Comparison of ENCODE assay signal across 11 cellular contexts in the genomic region with DNA sequence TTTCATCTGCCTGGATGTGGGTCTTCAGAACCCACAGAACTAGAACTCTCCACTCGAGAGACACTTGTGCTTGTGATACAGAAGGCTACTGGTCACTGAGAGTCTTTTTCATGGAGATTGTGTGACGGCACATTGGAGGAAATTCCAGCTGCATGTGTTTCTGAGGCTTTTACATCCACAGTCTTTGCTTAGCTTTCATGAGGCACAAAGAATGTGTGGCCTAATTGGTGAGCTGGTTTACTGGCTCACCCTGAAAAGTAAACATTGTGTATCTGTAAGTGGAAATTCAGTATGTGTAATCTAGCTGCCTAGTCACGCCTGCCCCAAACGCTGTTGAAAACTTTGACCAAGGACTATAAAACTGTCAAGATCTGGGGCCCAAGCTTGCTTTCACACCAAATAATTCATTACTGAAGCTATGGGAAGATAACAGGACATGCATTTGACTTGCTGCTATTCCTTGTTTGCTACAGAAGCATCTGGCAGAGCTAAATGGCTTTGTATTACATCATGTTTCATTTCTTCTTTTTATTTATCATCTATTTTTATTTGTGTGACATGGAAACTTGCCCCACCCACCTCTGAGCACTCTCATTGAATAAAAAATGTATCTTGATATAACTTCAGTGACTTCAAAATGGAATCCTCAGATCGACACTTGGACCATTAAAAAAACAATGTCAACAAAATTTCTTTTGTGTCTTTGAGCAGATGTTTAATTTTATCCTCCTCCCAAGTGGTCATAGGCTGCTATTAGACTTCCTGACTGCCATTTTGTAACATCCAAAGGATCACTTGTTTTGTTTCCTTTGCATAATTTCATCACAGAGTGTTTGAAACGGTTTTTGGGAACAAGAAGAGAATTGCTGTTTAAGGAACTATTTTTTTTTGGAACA.
A peak's percentile ranks its signal among the peaks of the same experiment; 100 is the strongest.
DNase-seq lines count a peak whose midpoint lies in the region; ATAC-seq and TF ChIP-seq lines count a peak whose summit lies in the region.
"Had no signal": no experiment of that assay in that cellular context is flagged by ENCODE, and none has a peak within 500 bp of the region (broad histone marks: within the 10 kb centered on the region; RNA-seq: fewer than 3 reads in every experiment).

No MANE protein-coding gene starts in this region.

- intact Hi-C loops in left ventricle myocardium superior (cut with micrococcal nuclease) (no loop called here), cardiac septum (cut with DNase I) (no loop called here)

- DNase-seq in left ventricle myocardium superior (no peak), cardiac septum (ENCODE audit: low spot score) (no peak), SJSA1 (ENCODE audit: low read depth in 1 of 2, low spot score in 2 of 2) (peak; percentile 78 to 90), kidney epithelial cell (ENCODE audit: low read depth) (peak; percentile 74), GM10248 (ENCODE audit: extremely low spot score) (no peak), NCI-H1436 (lab: John Stamatoyannopoulos, UW) (no peak)
- DNase-seq: activated T-cell treated with anti-CD3 and anti-CD28 coated beads, Interleukin-2, amount 50 U/mL, for 24 hours; CD4-positive, CD25-positive, alpha-beta regulatory T cell; NCI-H2171 had no signal

- H3K4me3 ChIP-seq in SJSA1 (no peak overlapping the region), kidney epithelial cell (ENCODE audit: low read depth, low read length) (no peak overlapping the region)

- CTCF ChIA-PET in GM10248 (lab: Yijun Ruan, JAX): no interaction called here

- peaks cover 68% of the 10 kb centered on the region for H3K4me1 ChIP-seq in SJSA1 (replicated peaks)

- H3K27me3 ChIP-seq in SJSA1 (replicated peaks) (no peaks in the 10 kb centered on the region), kidney epithelial cell (ENCODE audit: control insufficient read depth, insufficient read depth, low read length) (no peaks in the 10 kb centered on the region)

- no peaks in the 10 kb centered on the region for H3K36me3 ChIP-seq in SJSA1
- H3K36me3 ChIP-seq in kidney epithelial cell (ENCODE audit: control insufficient read depth, insufficient read depth, low read length): no peaks in the 10 kb centered on the region

- no peak for TF ChIP-seq CTCF in kidney epithelial cell (IDR thresholded peaks at IDR 0.05; ENCODE audit: insufficient read depth, low read length, poor library complexity, severe bottlenecking)
- TF ChIP-seq CTCF in GM10248 (IDR thresholded peaks at IDR 0.05; ENCODE audit: control extremely low read depth, extremely low read depth, low read depth, missing control alignments): no peak

- no peaks in the 10 kb centered on the region for H3K9me3 ChIP-seq in SJSA1 (replicated peaks)

- peak; percentile 43 for ATAC-seq in left ventricle myocardium superior
- no peak for ATAC-seq in GM18873 (IDR thresholded peaks at IDR 0.05; ENCODE audit: low FRiP score, unreplicated experiment)
- no peak for ATAC-seq in HG02938 (IDR thresholded peaks at IDR 0.05; ENCODE audit: unreplicated experiment)

- POLR2A ChIA-PET in GM10248 (lab: Yijun Ruan, JAX): interaction anchor here (0.5 kb wide), 1 partner anchor 285 kb away, joined by 4 read pairs; no protein-coding TSS in a partner anchor

- H3K27ac ChIP-seq in SJSA1: peak overlapping the region; percentile 92

Comparison
In these comparisons a context has a peak if more than half of its experiments do, and no peak if none do; other contexts are left out.
1. DNase-seq: peak in SJSA1 (2 of 2) and kidney epithelial cell (single experiment); none in left ventricle myocardium superior (single experiment), cardiac septum (single experiment), GM10248 (single experiment) and NCI-H1436 (single experiment).